ENCODE assay signal across 13 cellular contexts in the genomic region with DNA sequence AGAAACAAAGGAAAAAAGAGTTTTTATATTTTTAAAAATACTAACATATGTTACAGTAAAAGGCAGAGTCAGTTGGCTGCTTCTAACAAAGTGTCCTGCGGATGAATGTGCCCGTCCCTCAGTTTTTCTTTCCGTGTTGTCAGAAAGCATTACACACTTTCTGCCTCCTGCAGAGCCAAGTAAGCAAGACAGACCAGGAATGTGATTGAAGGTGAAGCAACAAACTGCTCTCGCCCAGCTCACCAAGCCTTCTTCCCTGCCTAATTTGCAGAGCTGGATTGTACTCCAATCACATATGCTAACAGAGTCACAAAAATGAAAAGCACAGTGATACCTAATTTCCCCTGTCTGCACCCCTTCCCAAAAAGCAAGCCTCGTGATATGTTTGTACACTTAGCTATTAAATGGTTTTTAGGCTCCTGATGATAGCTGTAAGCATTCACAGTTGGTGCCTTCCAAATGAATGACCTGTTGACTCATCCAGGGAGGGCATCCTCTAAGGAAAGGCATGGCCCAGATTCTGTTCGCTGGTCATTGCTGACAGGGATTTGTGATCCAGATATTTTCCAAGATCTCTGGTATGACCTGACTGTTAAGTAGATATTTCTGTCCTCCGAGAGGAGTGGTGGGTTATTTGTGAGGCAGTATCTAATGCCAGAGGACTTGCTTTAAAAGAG.
DNase-seq lines count a peak whose midpoint lies in the region; ATAC-seq lines count a peak whose summit lies in the region.
"Had no signal": no experiment of that assay in that cellular context is flagged by ENCODE, and none has a peak within 500 bp of the region (broad histone marks: within the 10 kb centered on the region; RNA-seq: fewer than 3 reads in every experiment).

No MANE protein-coding gene starts in this region.

- H3K4me1 ChIP-seq in HUES48 (ENCODE audit: control insufficient read depth, insufficient read depth, low read length), result peaks cover 12% of the 10 kb centered on the region; the same call in 1 of the 2 replicates

- no peaks in the 10 kb centered on the region for H3K36me3 ChIP-seq in HUES48 (ENCODE audit: control insufficient read depth, insufficient read depth, low read length)
- H3K36me3 ChIP-seq: BLaER1 treated with 17β-estradiol and CSF1 and Interleukin-3, amounts not matched to agents 10 nM and 100 nM; tibial nerve had no signal

- no peaks in the 10 kb centered on the region for H3K27me3 Mint-ChIP-seq in T-helper 2 cell treated with Interferon-gamma antibody and Interleukin-4, amounts not matched to agents 5 μg/mL and 100 μg/mL, for 36 hours (ENCODE audit: low read depth)
- H3K27me3 Mint-ChIP-seq: activated CD4-positive, alpha-beta memory T cell treated with anti-CD3 and anti-CD28 coated beads, Interleukin-2, amount 10 ng/mL, durations not matched to agents 7 days and 5 days had no signal

- H3K36me3 Mint-ChIP-seq in stimulated activated effector memory CD8-positive, alpha-beta T cell treated with anti-CD3 and anti-CD28 coated beads, Interleukin-12 subunit alpha, Interleukin-12 subunit beta, amount 100 ng/mL, for 72 hours, result no peaks in the 10 kb centered on the region
- no peaks in the 10 kb centered on the region for H3K36me3 Mint-ChIP-seq in T-helper 2 cell treated with Interferon-gamma antibody and Interleukin-4, amounts not matched to agents 5 μg/mL and 100 μg/mL, for 36 hours (ENCODE audit: low read depth)

- no peaks in the 10 kb centered on the region for H3K4me1 Mint-ChIP-seq in stimulated activated effector memory CD8-positive, alpha-beta T cell treated with anti-CD3 and anti-CD28 coated beads, Interleukin-12 subunit alpha, Interleukin-12 subunit beta, amount 100 ng/mL, for 72 hours
- no peaks in the 10 kb centered on the region for H3K4me1 Mint-ChIP-seq in T-helper 2 cell treated with Interferon-gamma antibody and Interleukin-4, amounts not matched to agents 5 μg/mL and 100 μg/mL, for 36 hours (ENCODE audit: low read depth)
- H3K4me1 Mint-ChIP-seq: activated CD4-positive, alpha-beta memory T cell treated with anti-CD3 and anti-CD28 coated beads, Interleukin-2, amount 10 ng/mL, durations not matched to agents 7 days and 5 days had no signal

- H3K9me3 Mint-ChIP-seq in stimulated activated effector memory CD8-positive, alpha-beta T cell treated with anti-CD3 and anti-CD28 coated beads, Interleukin-12 subunit alpha, Interleukin-12 subunit beta, amount 100 ng/mL, for 72 hours, result peaks cover 3% of the 10 kb centered on the region
- peaks cover 9% of the 10 kb centered on the region for H3K9me3 Mint-ChIP-seq in T-helper 2 cell treated with Interferon-gamma antibody and Interleukin-4, amounts not matched to agents 5 μg/mL and 100 μg/mL, for 36 hours

- no peak overlapping the region for H3K27ac Mint-ChIP-seq in stimulated activated effector memory CD8-positive, alpha-beta T cell treated with anti-CD3 and anti-CD28 coated beads, Interleukin-12 subunit alpha, Interleukin-12 subunit beta, amount 100 ng/mL, for 72 hours
- no peak overlapping the region for H3K27ac Mint-ChIP-seq in T-helper 2 cell treated with Interferon-gamma antibody and Interleukin-4, amounts not matched to agents 5 μg/mL and 100 μg/mL, for 36 hours
- H3K27ac Mint-ChIP-seq: activated CD4-positive, alpha-beta memory T cell treated with anti-CD3 and anti-CD28 coated beads, Interleukin-2, amount 10 ng/mL, durations not matched to agents 7 days and 5 days had no signal

- in situ Hi-C loops in ACHN (cut with HindIII; ENCODE audit: low pct_ligation_motif_present, low pct_unique_long_range_greater_than_20kb, low sequenced_read_pairs), result no loop called here

- H3K9me3 ChIP-seq in HUES48 (ENCODE audit: control insufficient read depth, insufficient read depth, low read length), result no peaks in the 10 kb centered on the region
- H3K9me3 ChIP-seq: BLaER1 treated with 17β-estradiol and CSF1 and Interleukin-3, amounts not matched to agents 10 nM and 100 nM; tibial nerve had no signal

- H3K4me3 Mint-ChIP-seq in stimulated activated effector memory CD8-positive, alpha-beta T cell treated with anti-CD3 and anti-CD28 coated beads, Interleukin-12 subunit alpha, Interleukin-12 subunit beta, amount 100 ng/mL, for 72 hours, result no peak overlapping the region
- H3K4me3 Mint-ChIP-seq in T-helper 2 cell treated with Interferon-gamma antibody and Interleukin-4, amounts not matched to agents 5 μg/mL and 100 μg/mL, for 36 hours, result no peak overlapping the region
- H3K4me3 Mint-ChIP-seq: activated CD4-positive, alpha-beta memory T cell treated with anti-CD3 and anti-CD28 coated beads, Interleukin-2, amount 10 ng/mL, durations not matched to agents 7 days and 5 days had no signal

- no peak overlapping the region for H3K4me3 ChIP-seq in HUES48 (ENCODE audit: low read depth, low read length)
- H3K4me3 ChIP-seq: BLaER1 treated with 17β-estradiol and CSF1 and Interleukin-3, amounts not matched to agents 10 nM and 100 nM; tibial nerve had no signal

- H3K27me3 ChIP-seq in HUES48 (ENCODE audit: control insufficient read depth, insufficient read depth, low read length), result no peaks in the 10 kb centered on the region
- H3K27me3 ChIP-seq: BLaER1 treated with 17β-estradiol and CSF1 and Interleukin-3, amounts not matched to agents 10 nM and 100 nM; tibial nerve had no signal

- no peak overlapping the region for H3K9ac ChIP-seq in HUES48 (ENCODE audit: low read depth, low read length)
- H3K9ac ChIP-seq: BLaER1 treated with 17β-estradiol and CSF1 and Interleukin-3, amounts not matched to agents 10 nM and 100 nM had no signal

- peak overlapping the region; percentile 30 for H3K27ac ChIP-seq in HUES48 (ENCODE audit: low read depth, low read length)

- ATAC-seq in stimulated activated effector memory CD8-positive, alpha-beta T cell treated with anti-CD3 and anti-CD28 coated beads, Interleukin-12 subunit alpha, Interleukin-12 subunit beta, amount 100 ng/mL, for 72 hours, result peak; percentile 16

- DNase-seq in ecto neural progenitor cell (ENCODE audit: low spot score), result peak; percentile 47
- DNase-seq in kidney tubule cell (ENCODE audit: low spot score), result peak; percentile 42
- DNase-seq in stimulated activated effector memory CD8-positive, alpha-beta T cell treated with anti-CD3 and anti-CD28 coated beads, Interleukin-12 subunit alpha, Interleukin-12 subunit beta, amount 100 ng/mL, for 72 hours (ENCODE audit: low spot score in 2 of 2), result no peak
- no peak for DNase-seq in ACHN
- no peak for DNase-seq in midbrain (lab: John Stamatoyannopoulos, UW)
- no peak for DNase-seq in HK-2 (ENCODE audit: unreplicated experiment)
- DNase-seq in T-helper 2 cell treated with Interferon-gamma antibody and Interleukin-4, amounts not matched to agents 5 μg/mL and 100 μg/mL, for 36 hours (ENCODE audit: low spot score), result no peak
- DNase-seq: activated CD4-positive, alpha-beta memory T cell treated with anti-CD3 and anti-CD28 coated beads, Interleukin-2, amount 10 ng/mL, durations not matched to agents 7 days and 5 days; DMS79 treated with DMSO at 0.1 percent for 48 hours; SHP77 had no signal

Comparison
In these comparisons a context has a peak if more than half of its experiments do, and no peak if none do; other contexts are left out.
1. DNase-seq: peak in ecto neural progenitor cell (single experiment) and kidney tubule cell (single experiment); none in stimulated activated effector memory CD8-positive, alpha-beta T cell treated with anti-CD3 and anti-CD28 coated beads, Interleukin-12 subunit alpha, Interleukin-12 subunit beta, amount 100 ng/mL, for 72 hours (0 of 2), ACHN (single experiment), midbrain (single experiment), HK-2 (single experiment) and T-helper 2 cell treated with Interferon-gamma antibody and Interleukin-4, amounts not matched to agents 5 μg/mL and 100 μg/mL, for 36 hours (single experiment).